8 cellular contexts compared by ENCODE assay signal in genomic region chr7:18177815-18178660, GRCh38.
DNase-seq lines count a peak whose midpoint lies in the region; ATAC-seq, FAIRE-seq and TF ChIP-seq lines count a peak whose summit lies in the region.

No MANE protein-coding gene starts in this region.

- no peaks in the 10 kb centered on the region for H3K9me3 Mint-ChIP-seq in stimulated activated memory B cell treated with anti-CD40 and anti-IgM and Interleukin-4, amounts not matched to agents 10 μg/mL and 1 μg/mL and 100 μg/mL, for 72 hours

- no peak for TF ChIP-seq RAD21 in GM12878 (IDR thresholded peaks at IDR 0.05; ENCODE audit: insufficient read depth, low read depth, low read length)

- H3K4me2 ChIP-seq in GM12878 (ENCODE audit: control insufficient read depth, insufficient read depth), result peak overlapping the region; percentile 36

- H2AFZ ChIP-seq in GM12878 (ENCODE audit: control insufficient read depth, low read depth, low read length), result no peak overlapping the region

- ATAC-seq in GM18502 (IDR thresholded peaks at IDR 0.05; ENCODE audit: poor library complexity, unreplicated experiment) (peak; percentile 90), GM21528 (IDR thresholded peaks at IDR 0.05; ENCODE audit: low FRiP score, unreplicated experiment) (peak; percentile 91), GM12878 (peak; percentile 91)
- peak; percentile 92 for ATAC-seq in stimulated activated memory B cell treated with anti-CD40 and anti-IgM and Interleukin-4, amounts not matched to agents 10 μg/mL and 1 μg/mL and 100 μg/mL, for 72 hours

- CTCF ChIA-PET in GM12878 (lab: Yijun Ruan, JAX), result no interaction called here

- POLR2A ChIA-PET in GM12878 (lab: Charles Lee), result no interaction called here

- H4K20me1 ChIP-seq in GM12878 (ENCODE audit: control insufficient read depth, insufficient read depth), result no peaks in the 10 kb centered on the region

- peak; percentile 57 for DNase-seq in HT1080 (ENCODE audit: low read depth)
- DNase-seq in GM12878 (ENCODE audit: low read depth, low spot score), result peak; percentile 53
- DNase-seq in NCI-H1105 treated with DMSO at 0.1 percent for 48 hours (lab: John Stamatoyannopoulos, UW), result no peak
- no peak for DNase-seq in esophagus muscularis mucosa (ENCODE audit: extremely low spot score)
- no peak for DNase-seq in thyroid gland

- H3K36me3 ChIP-seq in GM12878 (ENCODE audit: control insufficient read depth in 2 of 2, insufficient read depth in 2 of 2, low read length in 1 of 2) (no peaks in the 10 kb centered on the region), esophagus muscularis mucosa (no peaks in the 10 kb centered on the region), thyroid gland (no peaks in the 10 kb centered on the region)

- RAD21 ChIA-PET in GM12878 (lab: Charles Lee; ENCODE audit: unreplicated experiment), result no interaction called here

- in situ Hi-C loops in GM12878 (cut with MboI), result no loop called here

- TF ChIP-seq CTCF in GM12878 (IDR thresholded peaks at IDR 0.05 in 2 of 3, conservative IDR thresholded peaks at IDR 0.05 in 1 of 3; ENCODE audit: control insufficient read depth in 2 of 3, extremely low read depth in 1 of 3, insufficient read depth in 1 of 3, low read depth in 3 of 3, low read length in 3 of 3) (no peak), esophagus muscularis mucosa (IDR thresholded peaks at IDR 0.05) (no peak), thyroid gland (IDR thresholded peaks at IDR 0.05) (no peak)

- peaks cover 5% of the 10 kb centered on the region for H3K36me3 Mint-ChIP-seq in stimulated activated memory B cell treated with anti-CD40 and anti-IgM and Interleukin-4, amounts not matched to agents 10 μg/mL and 1 μg/mL and 100 μg/mL, for 72 hours

- intact Hi-C loops in GM12878 (cut with micrococcal nuclease; ENCODE audit: unreplicated experiment) (no loop called here), esophagus muscularis mucosa (cut with DNase I) (no loop called here), thyroid gland (cut with DNase I) (no loop called here)

- H3K4me3 Mint-ChIP-seq in stimulated activated memory B cell treated with anti-CD40 and anti-IgM and Interleukin-4, amounts not matched to agents 10 μg/mL and 1 μg/mL and 100 μg/mL, for 72 hours, result peak overlapping the region; percentile 66

- no peaks in the 10 kb centered on the region for H3K27me3 Mint-ChIP-seq in stimulated activated memory B cell treated with anti-CD40 and anti-IgM and Interleukin-4, amounts not matched to agents 10 μg/mL and 1 μg/mL and 100 μg/mL, for 72 hours

- peaks cover 44% of the 10 kb centered on the region for H3K4me1 Mint-ChIP-seq in stimulated activated memory B cell treated with anti-CD40 and anti-IgM and Interleukin-4, amounts not matched to agents 10 μg/mL and 1 μg/mL and 100 μg/mL, for 72 hours

- peak in 1 of 2 experiments; percentile 63; a peak in 2 of 4 replicates for TF ChIP-seq EP300 in GM12878 (IDR thresholded peaks at IDR 0.05; ENCODE audit: borderline replicate concordance in 1 of 2, control insufficient read depth in 1 of 2, low read depth in 2 of 2, low read length in 2 of 2)
- TF ChIP-seq EP300 in esophagus muscularis mucosa (IDR thresholded peaks at IDR 0.05), result no peak

- WGBS in GM12878 (ENCODE audit: insufficient coverage, insufficient replicate concordance, low lambda C conversion rate, missing lambda C conversion rate), result under 1% methylated on average over 6 of the region's 7 CpGs
- 77% methylated on average over 7 of the region's 7 CpGs for WGBS in esophagus muscularis mucosa
- WGBS in thyroid gland, 2 donors, result 75 to 80% methylated on average over 7 of the region's 7 CpGs

- FAIRE-seq in GM12878 (lab: Jason Lieb, UNC), result peak; percentile 73

- H3K27me3 ChIP-seq in GM12878 (replicated peaks in 1 of 2; ENCODE audit: control insufficient read depth in 2 of 2, insufficient read depth in 2 of 2, low read length in 1 of 2) (no peaks in the 10 kb centered on the region; a peak in 2 of 4 replicates), esophagus muscularis mucosa (no peaks in the 10 kb centered on the region), thyroid gland (no peaks in the 10 kb centered on the region)

- H3K4me1 ChIP-seq in GM12878 (ENCODE audit: control insufficient read depth, insufficient read depth, low read length) (peaks cover 14% of the 10 kb centered on the region), esophagus muscularis mucosa (peaks cover 7 to 47% (median 33%) of the 10 kb centered on the region in 4 donors), thyroid gland (no peaks in the 10 kb centered on the region)

- H3K9ac ChIP-seq in GM12878 (ENCODE audit: control insufficient read depth, insufficient read depth, low read length), result no peak overlapping the region

- TF ChIP-seq POLR2A in GM12878 (IDR thresholded peaks at IDR 0.05; ENCODE audit: low read depth, low read length) (no peak), esophagus muscularis mucosa (IDR thresholded peaks at IDR 0.05; ENCODE audit: low read depth) (no peak), thyroid gland (IDR thresholded peaks at IDR 0.05) (no peak)

- SMC1A ChIA-PET in GM12878 (lab: Charles Lee; ENCODE audit: uncharacterized antibody, unreplicated experiment), result interaction anchor here (0.6 kb wide), 1 partner anchor 191 kb away, joined by 3 read pairs; no protein-coding TSS in a partner anchor

- H3K27ac ChIP-seq in GM12878 (ENCODE audit: control insufficient read depth, insufficient read depth) (peak overlapping the region; percentile 17; the same call in 1 of the 2 replicates), esophagus muscularis mucosa (replicated peaks in 1 of 4) (no peak overlapping the region), thyroid gland (no peak overlapping the region)

- H3K79me2 ChIP-seq in GM12878 (ENCODE audit: control insufficient read depth, insufficient read depth, low read length), result no peaks in the 10 kb centered on the region

- H3K9me3 ChIP-seq in GM12878 (replicated peaks; ENCODE audit: control insufficient read depth, insufficient read depth, low read length) (no peaks in the 10 kb centered on the region), esophagus muscularis mucosa (no peaks in the 10 kb centered on the region), thyroid gland (no peaks in the 10 kb centered on the region)

- H3K4me3 ChIP-seq in GM12878 (peak overlapping the region; percentile 39; the same call in 1 of the 2 replicates), esophagus muscularis mucosa (no peak overlapping the region), thyroid gland (replicated peaks in 1 of 3) (no peak overlapping the region)

- no TSS peak for BruUV-seq in GM12878 (replicated peaks; lab: Mats Ljungman, UMichigan)

- peak overlapping the region; percentile 87 for H3K27ac Mint-ChIP-seq in stimulated activated memory B cell treated with anti-CD40 and anti-IgM and Interleukin-4, amounts not matched to agents 10 μg/mL and 1 μg/mL and 100 μg/mL, for 72 hours

TF ChIP-seq in GM12878, 131 proteins besides CTCF, POLR2A, EP300 and RAD21 (continues in another document):
- no peak for TF ChIP-seq ZNF622 (IDR thresholded peaks at IDR 0.05)
- no peak; the same call in 1 of the 2 replicates for TF ChIP-seq FOXM1 (IDR thresholded peaks at IDR 0.05; ENCODE audit: low read depth, low read length)
- TF ChIP-seq SMAD1 (IDR thresholded peaks at IDR 0.05; ENCODE audit: low read depth, partially characterized antibody), result no peak
- no peak for TF ChIP-seq CHD4 (IDR thresholded peaks at IDR 0.05)
- 0 out of 4 replicates have a peak, but pooled peaks of 1 of the 2 experiments have one; percentile 28 for TF ChIP-seq BHLHE40 (IDR thresholded peaks at IDR 0.05; ENCODE audit: borderline replicate concordance in 1 of 2, low read depth in 2 of 2, low read length in 1 of 2)
- peak; percentile 49 for TF ChIP-seq NFIC (IDR thresholded peaks at IDR 0.05; ENCODE audit: low read depth, low read length)
- no peak for TF ChIP-seq PRDM15 (CRISPR knock-in tag; IDR thresholded peaks at IDR 0.05)
- no peak for TF ChIP-seq MYB (IDR thresholded peaks at IDR 0.05; ENCODE audit: borderline replicate concordance, low read depth, low read length)
- TF ChIP-seq HCFC1 (IDR thresholded peaks at IDR 0.05; ENCODE audit: low read length), result no peak
- no peak for TF ChIP-seq NBN (IDR thresholded peaks at IDR 0.05)
- TF ChIP-seq SPI1 (IDR thresholded peaks at IDR 0.05; ENCODE audit: borderline replicate concordance, insufficient read depth, low read depth, low read length), result peak; percentile 59; the same call in 1 of the 2 replicates
- TF ChIP-seq HDGF (IDR thresholded peaks at IDR 0.05), result no peak

Comparison
In these comparisons a context has a peak if more than half of its experiments do, and no peak if none do; other contexts are left out.
1. DNase-seq: peak in HT1080 (single experiment) and GM12878 (single experiment); none in NCI-H1105 treated with DMSO at 0.1 percent for 48 hours (single experiment), esophagus muscularis mucosa (single experiment) and thyroid gland (0 of 2).
2. Peak in every context shown above with its lines, with median percentiles within 50 percentile points of each other: ATAC-seq.